In genomic region chr5:52725065-52725746, GRCh38 we compare ENCODE assay signal across 8 cellular contexts.
DNase-seq lines count a peak whose midpoint lies in the region; ATAC-seq and TF ChIP-seq lines count a peak whose summit lies in the region.

No MANE protein-coding gene starts in this region.

- no peak for TF ChIP-seq CTCF in BE2C (IDR thresholded peaks at IDR 0.05; ENCODE audit: low read depth, low read length)

- peak overlapping the region; percentile 37 for H3K27ac ChIP-seq in stomach smooth muscle (ENCODE audit: low read length)

- H3K27me3 ChIP-seq in BE2C (no peaks in the 10 kb centered on the region), stomach smooth muscle (ENCODE audit: control insufficient read depth in 1 of 2, insufficient read depth in 2 of 2, low read length in 2 of 2) (no peaks in the 10 kb centered on the region)

- no peaks in the 10 kb centered on the region for H3K36me3 ChIP-seq in BE2C
- no peaks in the 10 kb centered on the region for H3K36me3 ChIP-seq in stomach smooth muscle (ENCODE audit: control insufficient read depth in 2 of 2, insufficient read depth in 2 of 2, low read length in 2 of 2)

- H3K4me1 ChIP-seq in BE2C (peaks cover 39% of the 10 kb centered on the region), stomach smooth muscle (ENCODE audit: control insufficient read depth, insufficient read depth, low read length) (peaks cover 9% of the 10 kb centered on the region)

- H3K9ac ChIP-seq in stomach smooth muscle (ENCODE audit: low read length in 2 of 2): no peak overlapping the region

- H3K9me3 ChIP-seq in BE2C: no peaks in the 10 kb centered on the region
- H3K9me3 ChIP-seq in stomach smooth muscle (ENCODE audit: control insufficient read depth in 2 of 2, low read length in 2 of 2): no peaks in the 10 kb centered on the region

- H3K4me3 ChIP-seq in BE2C (ENCODE audit: low read depth, low read length) (no peak overlapping the region), stomach smooth muscle (ENCODE audit: low read length in 2 of 2) (no peak overlapping the region)

- intact Hi-C loops in left ventricle myocardium superior (cut with micrococcal nuclease): no loop called here

- peak; percentile 86 for ATAC-seq in GM19397 (IDR thresholded peaks at IDR 0.05; ENCODE audit: unreplicated experiment)
- ATAC-seq in left ventricle myocardium superior: peak; percentile 45

- DNase-seq in BE2C (peak; percentile 12), HT1080 (ENCODE audit: low read depth) (peak; percentile 76), left ventricle myocardium superior (no peak), putamen (ENCODE audit: low spot score) (no peak), nucleus accumbens (lab: John Stamatoyannopoulos, UW) (no peak)
- peak; percentile 35 to 36 for DNase-seq in activated CD4-positive, alpha-beta T cell treated with anti-CD3 and anti-CD28 coated beads, Interleukin-2, amount 50 U/mL, for 4 hours

Comparison
In these comparisons a context has a peak if more than half of its experiments do, and no peak if none do; other contexts are left out.
1. DNase-seq: peak in BE2C (single experiment), HT1080 (single experiment) and activated CD4-positive, alpha-beta T cell treated with anti-CD3 and anti-CD28 coated beads, Interleukin-2, amount 50 U/mL, for 4 hours (2 of 2); none in left ventricle myocardium superior (single experiment), putamen (single experiment) and nucleus accumbens (0 of 56).